ENCODE assay signal across 18 cellular contexts in the genomic region with DNA sequence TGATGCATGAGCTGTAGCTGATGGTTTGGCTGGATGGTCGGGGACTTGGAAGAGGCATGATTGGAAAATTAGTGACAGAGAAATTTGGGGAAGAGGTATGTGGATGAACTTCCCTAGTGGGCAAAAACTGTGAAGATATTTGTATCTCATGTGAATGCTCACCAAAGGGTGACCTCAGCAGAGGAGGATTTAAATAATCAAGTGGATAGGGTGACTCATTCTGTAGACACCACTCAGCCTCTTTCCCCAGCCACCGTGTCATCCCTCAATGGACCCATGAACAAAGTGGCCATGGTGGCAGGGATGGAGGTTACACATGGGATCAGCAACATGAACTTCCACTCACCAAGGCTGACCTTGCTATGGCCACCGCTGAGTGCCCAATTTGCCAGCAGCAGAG.
"Had no signal": no experiment of that assay in that cellular context is flagged by ENCODE, and none has a peak within 500 bp of the region (broad histone marks: within the 10 kb centered on the region; RNA-seq: fewer than 3 reads in every experiment).

No MANE protein-coding gene starts in this region.

- H3K4me1 ChIP-seq: heart right ventricle, left ventricle myocardium inferior, lower lobe of right lung, neural progenitor cell, pancreas, suprapubic skin, thyroid gland, upper lobe of right lung, vagina had no signal

- H3K4me2 ChIP-seq: neural progenitor cell, smooth muscle cell had no signal

- H3K27ac ChIP-seq: heart right ventricle, left ventricle myocardium inferior, lower lobe of right lung, neural progenitor cell, pancreas, suprapubic skin, thyroid gland, upper lobe of right lung, vagina had no signal

- H2AFZ ChIP-seq: neural progenitor cell had no signal

- H3K27me3 ChIP-seq: heart right ventricle, neural progenitor cell, pancreas, suprapubic skin, thyroid gland, upper lobe of right lung, vagina had no signal

- DNase-seq: erythroblast; heart right ventricle; islet precursor cell; left ventricle myocardium inferior; lower lobe of right lung; midbrain; nucleus accumbens; pancreas; right cardiac atrium; stimulated activated CD4-positive, alpha-beta T cell treated with anti-CD3 and anti-CD28 coated beads, Interleukin-2, amount 100 ng/mL, for 48 hours; stimulated activated naive CD4-positive, alpha-beta T cell treated with Interleukin-2 at 50 U/mL for 16 hours; thyroid gland; upper lobe of right lung had no signal

- H3K36me3 ChIP-seq: heart right ventricle, left ventricle myocardium inferior, lower lobe of right lung, neural progenitor cell, pancreas, suprapubic skin, thyroid gland, upper lobe of right lung, vagina had no signal

- ATAC-seq: heart right ventricle; lower lobe of right lung; natural killer cell treated with Interleukin-12 subunit alpha and Interleukin-12 subunit beta and Interleukin-15 and Interleukin-18, amount 100 ng/mL, for 72 hours; pancreas; right cardiac atrium; upper lobe of right lung had no signal

- H3K9me3 ChIP-seq: heart right ventricle, left ventricle myocardium inferior, lower lobe of right lung, pancreas, suprapubic skin, thyroid gland, upper lobe of right lung, vagina had no signal

- H3K4me3 ChIP-seq: heart right ventricle, left ventricle myocardium inferior, lower lobe of right lung, neural progenitor cell, pancreas, smooth muscle cell, suprapubic skin, thyroid gland, upper lobe of right lung, vagina had no signal

- H3K9ac ChIP-seq: neural progenitor cell had no signal
